In the genomic region with DNA sequence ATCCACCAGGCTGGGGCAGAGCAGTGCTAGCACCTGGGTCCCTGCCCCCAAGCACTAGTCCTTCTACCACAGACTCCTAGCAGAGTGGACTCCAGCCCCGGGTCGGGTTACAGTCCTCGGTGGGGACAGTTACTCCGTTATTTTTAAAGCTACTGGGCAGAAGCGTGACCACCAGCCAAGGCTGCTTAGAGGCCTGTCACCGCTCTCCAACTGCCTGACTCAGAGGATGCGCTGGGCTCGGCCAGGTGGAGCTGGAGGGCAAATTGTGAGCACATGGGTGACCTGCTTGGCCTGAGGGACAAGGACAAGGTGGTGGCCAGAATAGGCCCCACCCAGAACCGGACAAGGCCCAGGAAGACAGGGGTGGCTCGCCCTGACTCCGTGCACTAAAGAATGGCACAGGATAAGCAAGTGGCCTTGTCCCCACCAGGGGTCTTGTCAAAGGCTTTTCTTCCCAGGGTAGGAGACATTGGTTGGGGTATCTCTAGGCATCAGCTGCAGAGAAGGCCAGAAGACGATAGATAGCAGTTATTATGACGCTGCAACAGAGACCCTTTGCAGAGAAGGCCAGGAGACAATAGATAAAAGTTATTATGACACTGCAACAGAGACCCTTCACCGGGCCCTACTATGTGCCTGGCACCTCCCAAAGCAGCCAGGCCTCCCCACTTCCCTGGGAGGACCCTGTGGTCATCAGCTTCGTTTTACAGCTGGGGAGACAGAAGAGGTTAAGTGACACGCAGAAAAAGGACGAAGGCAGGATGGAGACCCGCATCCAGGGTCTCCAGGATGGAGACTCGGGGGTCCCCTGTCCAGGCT, we compare ENCODE assay signal across 1 cellular context.
TF ChIP-seq lines count a peak whose summit lies in the region.

No MANE protein-coding gene starts in this region.

TF ChIP-seq in K562, 482 proteins besides CTCF, POLR2A, EP300 and RAD21 (continues in another document):
- TF ChIP-seq MAFK (IDR thresholded peaks at IDR 0.05; ENCODE audit: low read length) (no peak), CLOCK (CRISPR knock-in tag; IDR thresholded peaks at IDR 0.05; ENCODE audit: borderline replicate concordance) (no peak), JUN (IDR thresholded peaks at IDR 0.05; ENCODE audit: borderline replicate concordance, low read depth, low read length) (no peak), JUN (CRISPR knock-in tag; IDR thresholded peaks at IDR 0.05; ENCODE audit: borderline replicate concordance) (no peak), NUFIP1 (IDR thresholded peaks at IDR 0.05; ENCODE audit: partially characterized antibody) (no peak), SREBF1 (IDR thresholded peaks at IDR 0.05; ENCODE audit: borderline replicate concordance, low read depth, low read length) (no peak), HCFC1 (IDR thresholded peaks at IDR 0.05; ENCODE audit: low read depth, low read length) (no peak), NBN (IDR thresholded peaks at IDR 0.05; ENCODE audit: low read depth) (no peak), ZNF445 (CRISPR knock-in tag; IDR thresholded peaks at IDR 0.05; ENCODE audit: low read depth) (no peak), ZNF76 (CRISPR knock-in tag; IDR thresholded peaks at IDR 0.05; ENCODE audit: borderline replicate concordance) (no peak), E2F3 (CRISPR knock-in tag; IDR thresholded peaks at IDR 0.05) (no peak), CBX2 (IDR thresholded peaks at IDR 0.05; ENCODE audit: insufficient read depth, low read length, poor library complexity, severe bottlenecking) (no peak), RNF2 (IDR thresholded peaks at IDR 0.05) (no peak), NR1H2 (CRISPR knock-in tag; IDR thresholded peaks at IDR 0.05) (no peak), CBFB (CRISPR knock-in tag; IDR thresholded peaks at IDR 0.05) (no peak), HMG20B (CRISPR knock-in tag; IDR thresholded peaks at IDR 0.05) (no peak), PURB (CRISPR knock-in tag; IDR thresholded peaks at IDR 0.05; ENCODE audit: low read depth) (no peak), SPI1 (IDR thresholded peaks at IDR 0.05; ENCODE audit: borderline replicate concordance, low read depth, low read length) (no peak), HDAC1 (IDR thresholded peaks at IDR 0.05) (no peak), ZNF668 (CRISPR knock-in tag; IDR thresholded peaks at IDR 0.05) (no peak), TARDBP (IDR thresholded peaks at IDR 0.05) (no peak), PHF20 (IDR thresholded peaks at IDR 0.05; ENCODE audit: partially characterized antibody) (no peak), AFF4 (CRISPR knock-in tag; IDR thresholded peaks at IDR 0.05) (no peak), SMARCA5 (IDR thresholded peaks at IDR 0.05) (no peak), ZBTB9 (CRISPR knock-in tag; IDR thresholded peaks at IDR 0.05) (no peak), BCOR (IDR thresholded peaks at IDR 0.05) (no peak), RB1 (IDR thresholded peaks at IDR 0.05; ENCODE audit: low read depth) (0 out of 2 replicates have a peak, but pooled peaks have one; percentile 10), PPARD (CRISPR knock-in tag; IDR thresholded peaks at IDR 0.05) (no peak), SMC3 (conservative IDR thresholded peaks at IDR 0.05; ENCODE audit: insufficient read depth, low read depth, low read length) (no peak), KAT7 (CRISPR knock-in tag; IDR thresholded peaks at IDR 0.05; ENCODE audit: borderline replicate concordance) (no peak), SUPT5H (IDR thresholded peaks at IDR 0.05) (no peak), ESRRA (IDR thresholded peaks at IDR 0.05; ENCODE audit: borderline replicate concordance, low read depth) (peak; percentile 34; the same call in 1 of the 2 replicates), ARID2 (IDR thresholded peaks at IDR 0.05) (0 out of 2 replicates have a peak, but pooled peaks have one; percentile 10), ETS2 (tag; IDR thresholded peaks at IDR 0.05; ENCODE audit: borderline replicate concordance, poor library complexity, severe bottlenecking) (no peak), CC2D1A (IDR thresholded peaks at IDR 0.05) (no peak), GABPB2 (CRISPR knock-in tag; conservative IDR thresholded peaks at IDR 0.05) (no peak), ARNT (IDR thresholded peaks at IDR 0.05) (no peak), ZNF644 (tag; IDR thresholded peaks at IDR 0.05; ENCODE audit: low read depth) (no peak), ZZZ3 (IDR thresholded peaks at IDR 0.05) (no peak), HNRNPK (IDR thresholded peaks at IDR 0.05; ENCODE audit: low read depth, low read length, poor library complexity, severe bottlenecking) (no peak), RBM22 (IDR thresholded peaks at IDR 0.05; ENCODE audit: low read depth, low read length, poor library complexity, severe bottlenecking) (no peak), MTA3 (IDR thresholded peaks at IDR 0.05; ENCODE audit: borderline replicate concordance) (no peak), ZNF79 (CRISPR knock-in tag; IDR thresholded peaks at IDR 0.05; ENCODE audit: low read depth) (no peak), ZNF280A (IDR thresholded peaks at IDR 0.05; ENCODE audit: low read depth, partially characterized antibody) (no peak), SETDB1 (IDR thresholded peaks at IDR 0.05; ENCODE audit: low read length) (no peak), BRD9 (IDR thresholded peaks at IDR 0.05; ENCODE audit: low read depth, partially characterized antibody) (no peak), ZNF311 (CRISPR knock-in tag; IDR thresholded peaks at IDR 0.05) (no peak), MYC (IDR thresholded peaks at IDR 0.05; ENCODE audit: low read depth, low read length) (peak; percentile 41; the same call in 1 of the 2 replicates), MYC (CRISPR knock-in tag; IDR thresholded peaks at IDR 0.05; ENCODE audit: borderline replicate concordance, low read depth) (no peak), TEAD4 (IDR thresholded peaks at IDR 0.05; ENCODE audit: low read length) (peak; percentile 58; the same call in 1 of the 2 replicates), TEAD4 (CRISPR knock-in tag; IDR thresholded peaks at IDR 0.05; ENCODE audit: borderline replicate concordance) (no peak), PTRF (tag; IDR thresholded peaks at IDR 0.05) (no peak)
- TF ChIP-seq, protein P1, sequence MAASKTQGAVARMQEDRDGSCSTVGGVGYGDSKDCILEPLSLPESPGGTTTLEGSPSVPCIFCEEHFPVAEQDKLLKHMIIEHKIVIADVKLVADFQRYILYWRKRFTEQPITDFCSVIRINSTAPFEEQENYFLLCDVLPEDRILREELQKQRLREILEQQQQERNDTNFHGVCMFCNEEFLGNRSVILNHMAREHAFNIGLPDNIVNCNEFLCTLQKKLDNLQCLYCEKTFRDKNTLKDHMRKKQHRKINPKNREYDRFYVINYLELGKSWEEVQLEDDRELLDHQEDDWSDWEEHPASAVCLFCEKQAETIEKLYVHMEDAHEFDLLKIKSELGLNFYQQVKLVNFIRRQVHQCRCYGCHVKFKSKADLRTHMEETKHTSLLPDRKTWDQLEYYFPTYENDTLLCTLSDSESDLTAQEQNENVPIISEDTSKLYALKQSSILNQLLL (CRISPR knock-in tag; IDR thresholded peaks at IDR 0.05; ENCODE audit: borderline replicate concordance) = no peak
- TF ChIP-seq, protein P2, sequence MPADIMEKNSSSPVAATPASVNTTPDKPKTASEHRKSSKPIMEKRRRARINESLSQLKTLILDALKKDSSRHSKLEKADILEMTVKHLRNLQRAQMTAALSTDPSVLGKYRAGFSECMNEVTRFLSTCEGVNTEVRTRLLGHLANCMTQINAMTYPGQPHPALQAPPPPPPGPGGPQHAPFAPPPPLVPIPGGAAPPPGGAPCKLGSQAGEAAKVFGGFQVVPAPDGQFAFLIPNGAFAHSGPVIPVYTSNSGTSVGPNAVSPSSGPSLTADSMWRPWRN (IDR thresholded peaks at IDR 0.05; ENCODE audit: low read depth) = no peak
- TF ChIP-seq, protein P3, sequence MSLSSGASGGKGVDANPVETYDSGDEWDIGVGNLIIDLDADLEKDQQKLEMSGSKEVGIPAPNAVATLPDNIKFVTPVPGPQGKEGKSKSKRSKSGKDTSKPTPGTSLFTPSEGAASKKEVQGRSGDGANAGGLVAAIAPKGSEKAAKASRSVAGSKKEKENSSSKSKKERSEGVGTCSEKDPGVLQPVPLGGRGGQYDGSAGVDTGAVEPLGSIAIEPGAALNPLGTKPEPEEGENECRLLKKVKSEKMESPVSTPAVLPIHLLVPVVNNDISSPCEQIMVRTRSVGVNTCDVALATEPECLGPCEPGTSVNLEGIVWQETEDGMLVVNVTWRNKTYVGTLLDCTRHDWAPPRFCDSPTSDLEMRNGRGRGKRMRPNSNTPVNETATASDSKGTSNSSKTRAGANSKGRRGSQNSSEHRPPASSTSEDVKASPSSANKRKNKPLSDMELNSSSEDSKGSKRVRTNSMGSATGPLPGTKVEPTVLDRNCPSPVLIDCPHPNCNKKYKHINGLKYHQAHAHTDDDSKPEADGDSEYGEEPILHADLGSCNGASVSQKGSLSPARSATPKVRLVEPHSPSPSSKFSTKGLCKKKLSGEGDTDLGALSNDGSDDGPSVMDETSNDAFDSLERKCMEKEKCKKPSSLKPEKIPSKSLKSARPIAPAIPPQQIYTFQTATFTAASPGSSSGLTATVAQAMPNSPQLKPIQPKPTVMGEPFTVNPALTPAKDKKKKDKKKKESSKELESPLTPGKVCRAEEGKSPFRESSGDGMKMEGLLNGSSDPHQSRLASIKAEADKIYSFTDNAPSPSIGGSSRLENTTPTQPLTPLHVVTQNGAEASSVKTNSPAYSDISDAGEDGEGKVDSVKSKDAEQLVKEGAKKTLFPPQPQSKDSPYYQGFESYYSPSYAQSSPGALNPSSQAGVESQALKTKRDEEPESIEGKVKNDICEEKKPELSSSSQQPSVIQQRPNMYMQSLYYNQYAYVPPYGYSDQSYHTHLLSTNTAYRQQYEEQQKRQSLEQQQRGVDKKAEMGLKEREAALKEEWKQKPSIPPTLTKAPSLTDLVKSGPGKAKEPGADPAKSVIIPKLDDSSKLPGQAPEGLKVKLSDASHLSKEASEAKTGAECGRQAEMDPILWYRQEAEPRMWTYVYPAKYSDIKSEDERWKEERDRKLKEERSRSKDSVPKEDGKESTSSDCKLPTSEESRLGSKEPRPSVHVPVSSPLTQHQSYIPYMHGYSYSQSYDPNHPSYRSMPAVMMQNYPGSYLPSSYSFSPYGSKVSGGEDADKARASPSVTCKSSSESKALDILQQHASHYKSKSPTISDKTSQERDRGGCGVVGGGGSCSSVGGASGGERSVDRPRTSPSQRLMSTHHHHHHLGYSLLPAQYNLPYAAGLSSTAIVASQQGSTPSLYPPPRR (CRISPR knock-in tag; IDR thresholded peaks at IDR 0.05; ENCODE audit: borderline replicate concordance) = no peak
